Comparison of ENCODE assay signal across 21 cellular contexts in genomic region chrX:123215397-123216089, GRCh38. TPM values are rescaled to one million over a fixed set of nuclear protein-coding genes. Genes with fewer than 3 reads are reported as not detected.
DNase-seq lines count a peak whose midpoint lies in the region; FAIRE-seq and TF ChIP-seq lines count a peak whose summit lies in the region.
"Had no signal": no experiment of that assay in that cellular context is flagged by ENCODE, and none has a peak within 500 bp of the region (broad histone marks: within the 10 kb centered on the region; RNA-seq: fewer than 3 reads in every experiment).

No MANE protein-coding gene starts in this region.

- H3K36me3 ChIP-seq in small intestine (ENCODE audit: control insufficient read depth in 2 of 2, insufficient read depth in 2 of 2, low read length in 2 of 2), result no peaks in the 10 kb centered on the region
- H3K36me3 ChIP-seq: ascending aorta had no signal

- peak; percentile 65 for DNase-seq in NOMO-1 treated with DMSO at 0.1 percent for 48 hours (lab: John Stamatoyannopoulos, UW; ENCODE audit: unreplicated experiment)
- DNase-seq in fibroblast of mammary gland (ENCODE audit: low read depth), result peak; percentile 5
- DNase-seq in DMS53 (lab: John Stamatoyannopoulos, UW), result no peak
- DNase-seq in small intestine, result no peak
- no peak for DNase-seq in COR-L47 (lab: John Stamatoyannopoulos, UW)
- DNase-seq: activated CD8-positive, alpha-beta memory T cell treated with anti-CD3 and anti-CD28 coated beads for 24 hours; activated naive CD4-positive, alpha-beta T cell treated with anti-CD3 and anti-CD28 coated beads, Interleukin-2, amount 10 ng/mL, durations not matched to agents 7 days and 5 days; activated T-cell treated with anti-CD3 and anti-CD28 coated beads, Interleukin-2, amount 50 U/mL, for 4 hours; CD4-positive, alpha-beta T cell; foreskin melanocyte; KBM-7; mammary epithelial cell; NCI-H146; NCI-H526; stimulated activated CD4-positive, alpha-beta T cell treated with anti-CD3 and anti-CD28 coated beads, Interleukin-15, amount 100 ng/mL, for 24 hours; SW 1271 had no signal

- no peaks in the 10 kb centered on the region for H3K27me3 ChIP-seq in layer of hippocampus (ENCODE audit: control insufficient read depth, insufficient read depth, low read length)
- no peaks in the 10 kb centered on the region for H3K27me3 ChIP-seq in small intestine (ENCODE audit: control insufficient read depth in 2 of 2, insufficient read depth in 2 of 2, low read length in 2 of 2)
- H3K27me3 ChIP-seq: ascending aorta had no signal

- no peak overlapping the region for H3K4me3 ChIP-seq in fibroblast of mammary gland (ENCODE audit: control insufficient read depth, low read depth, low read length)
- no peak overlapping the region for H3K4me3 ChIP-seq in small intestine (ENCODE audit: low read depth in 1 of 2, low read length in 2 of 2)
- H3K4me3 ChIP-seq: ascending aorta had no signal

- H3K9me3 ChIP-seq in small intestine (ENCODE audit: control insufficient read depth, low read depth), result no peaks in the 10 kb centered on the region
- H3K9me3 ChIP-seq: ascending aorta had no signal

- 48 to 59% (median 59%) methylated on average over 7 of the region's 7 CpGs for WGBS in small intestine, 3 donors

- FAIRE-seq in small intestine (lab: Jason Lieb, UNC), result no peak
- FAIRE-seq: keratinocyte had no signal

- H3K27ac ChIP-seq in layer of hippocampus (ENCODE audit: low read depth, low read length), result peak overlapping the region; percentile 9
- peak overlapping the region; percentile 19 for H3K27ac ChIP-seq in temporal lobe (ENCODE audit: low read depth, low read length)
- H3K27ac ChIP-seq in small intestine (ENCODE audit: low read depth in 1 of 2, low read length in 1 of 2), result no peak overlapping the region
- H3K27ac ChIP-seq: ascending aorta had no signal

- H3K4me1 ChIP-seq in small intestine (ENCODE audit: control insufficient read depth in 2 of 2, insufficient read depth in 1 of 2, low read depth in 1 of 2, low read length in 1 of 2), result no peaks in the 10 kb centered on the region

- no peak for TF ChIP-seq CTCF in fibroblast of mammary gland (conservative IDR thresholded peaks at IDR 0.05; ENCODE audit: control insufficient read depth, insufficient read depth, low read depth, low read length)

RNA-seq across cellular contexts. Expression of gene GRIA3, which starts 31.5 kb away (rescaled TPM):
- 57.3 TPM for total RNA-seq in temporal lobe
- polyA plus RNA-seq in small intestine, result under 1 TPM in 2 of 3 donors, not detected in 1; 0.22 to 0.84 TPM
- total RNA-seq: activated T-cell treated with anti-CD3 and anti-CD28 coated beads, Interleukin-2, amount 50 U/mL, for 4 hours; CD4-positive, alpha-beta T cell; myocyte had no signal
- polyA plus RNA-seq: keratinocyte had no signal

Comparison
In these comparisons a context has a peak if more than half of its experiments do, and no peak if none do; other contexts are left out.
1. DNase-seq: peak in NOMO-1 treated with DMSO at 0.1 percent for 48 hours (single experiment) and fibroblast of mammary gland (single experiment); none in DMS53 (single experiment), small intestine (single experiment) and COR-L47 (single experiment).
2. H3K27ac ChIP-seq: peak in layer of hippocampus (single experiment) and temporal lobe (single experiment); none in small intestine (0 of 2).